ENCODE assay signal across 10 cellular contexts in the genomic region with DNA sequence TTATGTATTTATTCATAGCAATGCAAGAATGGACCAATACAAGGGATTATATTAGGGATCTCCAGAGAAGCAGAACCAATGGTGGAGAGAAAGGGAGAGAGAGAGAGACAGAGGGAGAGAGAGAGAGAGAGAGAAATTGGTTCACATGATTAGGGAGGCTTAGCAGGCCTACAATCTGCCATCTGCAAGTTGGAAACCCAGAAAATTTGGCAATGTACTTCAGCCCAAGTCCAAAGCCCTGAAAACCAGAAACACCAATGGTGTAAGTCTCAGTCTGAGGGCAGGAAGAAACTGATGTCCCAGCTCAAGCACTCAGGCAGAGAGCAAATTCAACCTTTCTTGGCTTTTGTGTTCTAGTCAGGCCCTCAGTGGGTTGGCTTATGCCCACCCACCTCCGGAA. TPM values are rescaled to one million over a fixed set of nuclear protein-coding genes. Genes with fewer than 3 reads are reported as not detected.
"Had no signal": no experiment of that assay in that cellular context is flagged by ENCODE, and none has a peak within 500 bp of the region (broad histone marks: within the 10 kb centered on the region; RNA-seq: fewer than 3 reads in every experiment).

No MANE protein-coding gene starts in this region.

- H3K4me1 Mint-ChIP-seq: IgD-negative memory B cell had no signal

- H3K4me3 Mint-ChIP-seq: HFFc6, IgD-negative memory B cell had no signal

- H3K36me3 ChIP-seq: HAP-1 had no signal

- ATAC-seq: HCT116, HepG2 had no signal

- DNase-seq: GOT3, H7, HFFc6, KBM-7 had no signal

- H3K27ac ChIP-seq: GM23248, HL-60 had no signal

- H3K4me1 ChIP-seq: HAP-1 had no signal

- H3K4me3 ChIP-seq: GM23248, HAP-1 had no signal

- H3K9me3 ChIP-seq: HAP-1 had no signal

- H3K9ac ChIP-seq: GM23248 had no signal

- H3K27ac Mint-ChIP-seq: HFFc6, IgD-negative memory B cell had no signal

RNA-seq across cellular contexts. Expression of gene CMKLR1, which starts 48.7 kb away (rescaled TPM):
- total RNA-seq: HepG2, HFFc6 had no signal
- polyA plus RNA-seq: HepG2 had no signal
